ENCODE assay signal across 1 cellular context in the genomic region with DNA sequence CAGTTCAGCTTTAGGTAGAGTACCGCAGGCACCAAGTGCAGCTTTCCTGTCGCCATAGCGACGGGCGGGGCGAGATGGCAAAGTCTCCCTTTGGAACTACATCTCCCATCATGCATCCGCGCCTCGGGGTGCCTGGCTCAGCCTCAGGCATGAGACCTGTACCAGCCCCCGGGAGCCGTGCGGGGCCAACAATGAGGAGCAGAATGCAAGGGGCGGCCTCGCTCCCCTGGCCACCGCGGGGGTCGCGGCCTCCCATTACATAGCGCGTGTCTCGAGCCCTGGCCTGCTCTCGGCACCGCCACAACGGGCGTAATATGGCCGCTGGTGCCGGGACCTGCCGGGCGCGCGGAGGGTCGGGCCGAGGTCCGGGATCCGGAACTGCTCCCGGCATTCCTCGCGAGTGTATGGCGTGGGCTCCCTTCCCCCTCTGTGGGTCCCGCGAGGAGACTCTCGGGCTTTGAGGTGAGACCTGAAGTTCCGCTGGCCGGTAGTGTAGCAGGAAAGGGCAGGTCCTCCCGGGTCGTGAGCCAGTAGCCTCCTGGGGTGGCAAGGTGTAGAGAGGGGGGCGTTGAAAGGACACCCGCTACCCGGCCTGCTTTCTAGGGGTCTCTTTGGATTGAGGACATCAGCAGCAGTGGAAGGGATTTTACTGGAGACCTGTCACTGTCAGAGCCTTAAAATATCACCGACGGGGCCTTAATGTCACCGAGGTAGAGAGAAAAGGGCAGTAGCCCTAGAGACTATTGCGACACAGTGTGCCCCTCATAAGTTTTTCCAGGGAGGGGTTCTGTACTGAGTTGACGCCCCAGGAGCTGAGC.
TF ChIP-seq lines count a peak whose summit lies in the region.

THTPA (plus strand) TSS at position 390 of the 818 bp plus-strand sequence. CDS start 487 bp downstream, outside the sequence.

TF ChIP-seq in HepG2, 621 proteins besides CTCF, POLR2A, EP300 and RAD21 (continued from another document and continues in another):
- TF ChIP-seq, protein P1, sequence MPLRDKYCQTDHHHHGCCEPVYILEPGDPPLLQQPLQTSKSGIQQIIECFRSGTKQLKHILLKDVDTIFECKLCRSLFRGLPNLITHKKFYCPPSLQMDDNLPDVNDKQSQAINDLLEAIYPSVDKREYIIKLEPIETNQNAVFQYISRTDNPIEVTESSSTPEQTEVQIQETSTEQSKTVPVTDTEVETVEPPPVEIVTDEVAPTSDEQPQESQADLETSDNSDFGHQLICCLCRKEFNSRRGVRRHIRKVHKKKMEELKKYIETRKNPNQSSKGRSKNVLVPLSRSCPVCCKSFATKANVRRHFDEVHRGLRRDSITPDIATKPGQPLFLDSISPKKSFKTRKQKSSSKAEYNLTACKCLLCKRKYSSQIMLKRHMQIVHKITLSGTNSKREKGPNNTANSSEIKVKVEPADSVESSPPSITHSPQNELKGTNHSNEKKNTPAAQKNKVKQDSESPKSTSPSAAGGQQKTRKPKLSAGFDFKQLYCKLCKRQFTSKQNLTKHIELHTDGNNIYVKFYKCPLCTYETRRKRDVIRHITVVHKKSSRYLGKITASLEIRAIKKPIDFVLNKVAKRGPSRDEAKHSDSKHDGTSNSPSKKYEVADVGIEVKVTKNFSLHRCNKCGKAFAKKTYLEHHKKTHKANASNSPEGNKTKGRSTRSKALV (CRISPR knock-in tag; IDR thresholded peaks at IDR 0.05) = peak; percentile 96
- TF ChIP-seq GMEB1 (CRISPR knock-in tag; IDR thresholded peaks at IDR 0.05; ENCODE audit: borderline replicate concordance) = peak; percentile 95
- no peak for TF ChIP-seq PRMT3 (CRISPR knock-in tag; IDR thresholded peaks at IDR 0.05; ENCODE audit: borderline replicate concordance, low read depth)
- TF ChIP-seq ZSCAN20 (CRISPR knock-in tag; IDR thresholded peaks at IDR 0.05; ENCODE audit: borderline replicate concordance) = peak; percentile 96
- 0 out of 2 replicates have a peak, but pooled peaks have one; percentile 51 for TF ChIP-seq SIX1 (CRISPR knock-in tag; IDR thresholded peaks at IDR 0.05; ENCODE audit: borderline replicate concordance)
- peak; percentile 99 for TF ChIP-seq FOXC1 (CRISPR knock-in tag; IDR thresholded peaks at IDR 0.05; ENCODE audit: borderline replicate concordance)
- TF ChIP-seq ZNF772 (CRISPR knock-in tag; IDR thresholded peaks at IDR 0.05) = peak; percentile 100
- TF ChIP-seq ZNF782 (CRISPR knock-in tag; IDR thresholded peaks at IDR 0.05; ENCODE audit: borderline replicate concordance) = peak; percentile 99
- TF ChIP-seq MIER3 (CRISPR knock-in tag; IDR thresholded peaks at IDR 0.05; ENCODE audit: borderline replicate concordance) = peak; percentile 97
- TF ChIP-seq ZUFSP (CRISPR knock-in tag; IDR thresholded peaks at IDR 0.05; ENCODE audit: borderline replicate concordance) = peak; percentile 77; the same call in 1 of the 2 replicates
- TF ChIP-seq KAT2B (IDR thresholded peaks at IDR 0.05; ENCODE audit: borderline replicate concordance, low read depth, low read length) = 0 out of 2 replicates have a peak, but pooled peaks have one; percentile 9
- no peak for TF ChIP-seq SP1 (IDR thresholded peaks at IDR 0.05)
- peak; percentile 64 for TF ChIP-seq SP1 (CRISPR knock-in tag; IDR thresholded peaks at IDR 0.05)
- TF ChIP-seq BORCS8-MEF2B (CRISPR knock-in tag; IDR thresholded peaks at IDR 0.05) = peak; percentile 99
- peak; percentile 84; the same call in 1 of the 2 replicates for TF ChIP-seq ZSCAN25 (CRISPR knock-in tag; IDR thresholded peaks at IDR 0.05)
- peak; percentile 100 for TF ChIP-seq ZNF547 (CRISPR knock-in tag; IDR thresholded peaks at IDR 0.05)
- TF ChIP-seq HMG20B (CRISPR knock-in tag; conservative IDR thresholded peaks at IDR 0.05) = peak; percentile 84; the same call in 1 of the 2 replicates
- TF ChIP-seq, protein P2, sequence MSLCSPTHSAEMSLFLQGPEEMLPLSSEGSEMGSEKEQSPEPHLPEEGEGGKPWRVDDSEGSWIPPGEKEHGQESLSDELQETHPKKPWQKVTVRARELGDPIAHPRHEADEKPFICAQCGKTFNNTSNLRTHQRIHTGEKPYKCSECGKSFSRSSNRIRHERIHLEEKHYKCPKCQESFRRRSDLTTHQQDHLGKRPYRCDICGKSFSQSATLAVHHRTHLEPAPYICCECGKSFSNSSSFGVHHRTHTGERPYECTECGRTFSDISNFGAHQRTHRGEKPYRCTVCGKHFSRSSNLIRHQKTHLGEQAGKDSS (CRISPR knock-in tag; IDR thresholded peaks at IDR 0.05; ENCODE audit: borderline replicate concordance, low read depth) = peak; percentile 87
- peak; percentile 100 for TF ChIP-seq REPIN1 (CRISPR knock-in tag; IDR thresholded peaks at IDR 0.05; ENCODE audit: borderline replicate concordance, low read depth)
- peak; percentile 35 for TF ChIP-seq CBX1 (IDR thresholded peaks at IDR 0.05; ENCODE audit: low read depth)
- TF ChIP-seq MEF2D (CRISPR knock-in tag; IDR thresholded peaks at IDR 0.05) = peak; percentile 96
- TF ChIP-seq STAG1 (CRISPR knock-in tag; IDR thresholded peaks at IDR 0.05) = no peak; the same call in 1 of the 2 replicates
- peak; percentile 100 for TF ChIP-seq RFX1 (IDR thresholded peaks at IDR 0.05)
- 0 out of 2 replicates have a peak, but pooled peaks have one; percentile 11 for TF ChIP-seq DPF2 (CRISPR knock-in tag; IDR thresholded peaks at IDR 0.05; ENCODE audit: borderline replicate concordance, low read depth)
- TF ChIP-seq NFKB2 (CRISPR knock-in tag; IDR thresholded peaks at IDR 0.05; ENCODE audit: borderline replicate concordance) = peak; percentile 100
- TF ChIP-seq ZBTB20 (CRISPR knock-in tag; IDR thresholded peaks at IDR 0.05; ENCODE audit: borderline replicate concordance, low read depth) = peak; percentile 99
- TF ChIP-seq ZNF572 (CRISPR knock-in tag; IDR thresholded peaks at IDR 0.05) = peak; percentile 99
- TF ChIP-seq, protein P3, sequence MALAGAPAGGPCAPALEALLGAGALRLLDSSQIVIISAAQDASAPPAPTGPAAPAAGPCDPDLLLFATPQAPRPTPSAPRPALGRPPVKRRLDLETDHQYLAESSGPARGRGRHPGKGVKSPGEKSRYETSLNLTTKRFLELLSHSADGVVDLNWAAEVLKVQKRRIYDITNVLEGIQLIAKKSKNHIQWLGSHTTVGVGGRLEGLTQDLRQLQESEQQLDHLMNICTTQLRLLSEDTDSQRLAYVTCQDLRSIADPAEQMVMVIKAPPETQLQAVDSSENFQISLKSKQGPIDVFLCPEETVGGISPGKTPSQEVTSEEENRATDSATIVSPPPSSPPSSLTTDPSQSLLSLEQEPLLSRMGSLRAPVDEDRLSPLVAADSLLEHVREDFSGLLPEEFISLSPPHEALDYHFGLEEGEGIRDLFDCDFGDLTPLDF (CRISPR knock-in tag; IDR thresholded peaks at IDR 0.05) = peak; percentile 96
- 0 out of 2 replicates have a peak, but pooled peaks have one; percentile 91 for TF ChIP-seq CC2D1A (CRISPR knock-in tag; IDR thresholded peaks at IDR 0.05)
- peak; percentile 91; the same call in 1 of the 2 replicates for TF ChIP-seq EEA1 (CRISPR knock-in tag; IDR thresholded peaks at IDR 0.05; ENCODE audit: borderline replicate concordance)
- TF ChIP-seq, protein P4, sequence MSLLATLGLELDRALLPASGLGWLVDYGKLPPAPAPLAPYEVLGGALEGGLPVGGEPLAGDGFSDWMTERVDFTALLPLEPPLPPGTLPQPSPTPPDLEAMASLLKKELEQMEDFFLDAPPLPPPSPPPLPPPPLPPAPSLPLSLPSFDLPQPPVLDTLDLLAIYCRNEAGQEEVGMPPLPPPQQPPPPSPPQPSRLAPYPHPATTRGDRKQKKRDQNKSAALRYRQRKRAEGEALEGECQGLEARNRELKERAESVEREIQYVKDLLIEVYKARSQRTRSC (CRISPR knock-in tag; IDR thresholded peaks at IDR 0.05; ENCODE audit: low read depth) = peak; percentile 97
- TF ChIP-seq XRCC5 (optimal IDR thresholded peaks at IDR 0.05; ENCODE audit: low read length) = peak; percentile 95
- TF ChIP-seq ZNF574 (CRISPR knock-in tag; IDR thresholded peaks at IDR 0.05) = peak; percentile 96
- peak; percentile 84 for TF ChIP-seq SUZ12 (IDR thresholded peaks at IDR 0.05; ENCODE audit: low read depth, low read length)
- peak; percentile 96 for TF ChIP-seq ZKSCAN8 (CRISPR knock-in tag; IDR thresholded peaks at IDR 0.05; ENCODE audit: borderline replicate concordance)
- TF ChIP-seq YEATS4 (CRISPR knock-in tag; IDR thresholded peaks at IDR 0.05; ENCODE audit: borderline replicate concordance) = peak; percentile 100
- TF ChIP-seq PITX1 (CRISPR knock-in tag; IDR thresholded peaks at IDR 0.05) = peak; percentile 96
- TF ChIP-seq ELF3 (CRISPR knock-in tag; IDR thresholded peaks at IDR 0.05) = peak; percentile 95
- no peak for TF ChIP-seq TRIM22 (IDR thresholded peaks at IDR 0.05)
- peak; percentile 100 for TF ChIP-seq ZNF350 (CRISPR knock-in tag; IDR thresholded peaks at IDR 0.05; ENCODE audit: borderline replicate concordance, low read depth)
- TF ChIP-seq ZNF577 (CRISPR knock-in tag; IDR thresholded peaks at IDR 0.05; ENCODE audit: borderline replicate concordance, low read depth) = 0 out of 2 replicates have a peak, but pooled peaks have one; percentile 26
- TF ChIP-seq ZNF431 (CRISPR knock-in tag; IDR thresholded peaks at IDR 0.05; ENCODE audit: borderline replicate concordance, low read depth) = peak; percentile 98
- no peak for TF ChIP-seq ZNF207 (IDR thresholded peaks at IDR 0.05; ENCODE audit: borderline replicate concordance)
- no peak for TF ChIP-seq NR2F2 (IDR thresholded peaks at IDR 0.05; ENCODE audit: borderline replicate concordance, low read depth)
- TF ChIP-seq ZNF660 (CRISPR knock-in tag; IDR thresholded peaks at IDR 0.05; ENCODE audit: borderline replicate concordance, low read depth) = peak; percentile 72; the same call in 1 of the 2 replicates
- TF ChIP-seq SCMH1 (CRISPR knock-in tag; IDR thresholded peaks at IDR 0.05; ENCODE audit: borderline replicate concordance) = no peak
- peak; percentile 75 for TF ChIP-seq ZNF264 (CRISPR knock-in tag; IDR thresholded peaks at IDR 0.05)
- TF ChIP-seq MYNN (CRISPR knock-in tag; IDR thresholded peaks at IDR 0.05; ENCODE audit: low read depth) = peak; percentile 93
- TF ChIP-seq MED1 (CRISPR knock-in tag; IDR thresholded peaks at IDR 0.05) = peak; percentile 91
- TF ChIP-seq CBFB (CRISPR knock-in tag; IDR thresholded peaks at IDR 0.05) = peak; percentile 96
- TF ChIP-seq GPBP1L1 (CRISPR knock-in tag; IDR thresholded peaks at IDR 0.05) = no peak
- TF ChIP-seq TCF7L2 (IDR thresholded peaks at IDR 0.05; ENCODE audit: low read depth, low read length) = no peak
